ENCODE assay signal across 17 cellular contexts in the genomic region with DNA sequence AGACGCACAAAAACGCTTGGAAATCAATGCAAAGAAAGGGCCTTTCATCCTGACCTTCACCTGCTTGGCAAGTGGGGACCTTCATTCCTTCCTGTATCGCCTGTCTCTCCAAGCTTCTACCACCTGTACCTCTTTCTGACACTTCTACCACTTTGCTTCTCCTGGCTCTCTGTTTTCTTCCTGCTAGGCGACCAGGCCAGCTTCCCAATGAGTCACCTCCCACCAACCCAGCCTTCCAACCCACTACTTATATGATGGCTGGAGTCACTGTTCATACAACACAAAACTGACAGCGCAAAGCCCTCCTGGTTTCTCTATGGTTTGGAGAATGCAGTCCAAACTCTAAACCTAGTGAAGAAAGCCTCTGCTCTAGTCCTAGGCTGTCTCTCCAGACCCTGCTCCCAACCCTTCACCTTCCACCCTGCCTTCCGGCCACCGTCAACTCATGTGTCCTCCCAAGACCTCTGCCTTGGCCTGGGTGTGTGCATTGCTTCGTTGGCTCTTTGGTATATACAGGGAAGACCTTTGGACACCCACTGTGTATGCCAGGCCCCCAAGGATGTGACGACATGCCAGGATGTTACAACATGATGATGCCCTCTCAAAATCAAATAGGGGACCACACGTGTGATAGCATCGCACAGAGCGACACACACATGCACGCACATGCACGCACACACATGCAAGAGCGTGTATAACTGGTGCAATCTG.
DNase-seq lines count a peak whose midpoint lies in the region; ATAC-seq, FAIRE-seq and TF ChIP-seq lines count a peak whose summit lies in the region.
"Had no signal": no experiment of that assay in that cellular context is flagged by ENCODE, and none has a peak within 500 bp of the region (broad histone marks: within the 10 kb centered on the region; RNA-seq: fewer than 3 reads in every experiment).

No MANE protein-coding gene starts in this region.

- H3K27me3 ChIP-seq in HepG2 (ENCODE audit: control insufficient read depth in 1 of 2, insufficient read depth in 2 of 2, low read length in 2 of 2), result no peaks in the 10 kb centered on the region

- no TSS peak for BruUV-seq in HepG2 (replicated peaks; lab: Mats Ljungman, UMichigan)

- no peak for TF ChIP-seq POLR2A in HepG2 (IDR thresholded peaks at IDR 0.05; ENCODE audit: insufficient read depth in 1 of 2, low read depth in 2 of 2, low read length in 2 of 2)

- no peak for TF ChIP-seq CTCF in HepG2 (CRISPR knock-in tag; IDR thresholded peaks at IDR 0.05)

- FAIRE-seq in HepG2 (lab: Jason Lieb, UNC), result no peak
- FAIRE-seq: D721Med had no signal

- no peaks in the 10 kb centered on the region for H3K79me2 ChIP-seq in HepG2 (ENCODE audit: insufficient read depth, low read length)

- DNase-seq in HT1080 (ENCODE audit: low read depth) (peak; percentile 32), astrocyte of the hippocampus (ENCODE audit: low read depth, low spot score) (peak; percentile 49), HepG2 (ENCODE audit: low spot score) (no peak), NCI-H524 (lab: John Stamatoyannopoulos, UW) (no peak), activated T-cell treated with anti-CD3 and anti-CD28 coated beads for 4 hours (no peak)
- DNase-seq: AML-193; CD4-positive, alpha-beta T cell; NCI-H1092; NCI-H2107; NCI-H226; NCI-H526 treated with DMSO at 0.1 percent for 48 hours; NK-92 treated with Interleukin-12 subunit alpha and Interleukin-12 subunit beta, amount 100 ng/mL, for 24 hours; OCI-M1 had no signal

- POLR2A ChIA-PET in HepG2 (lab: Yijun Ruan, JAX), result no interaction called here

- H3K4me1 ChIP-seq in HepG2 (ENCODE audit: insufficient read depth, low read length), result no peaks in the 10 kb centered on the region
- H3K4me1 ChIP-seq: HAP-1 had no signal

- H3K4me3 ChIP-seq in HepG2 (replicated peaks in 1 of 3; ENCODE audit: insufficient read depth in 1 of 3, low read depth in 2 of 3, low read length in 3 of 3), result no peak overlapping the region
- H3K4me3 ChIP-seq: HAP-1 had no signal

- 93% methylated on average over 15 of the region's 15 CpGs for WGBS in HepG2 (ENCODE audit: low lambda C conversion rate)

- CTCF ChIA-PET in HepG2 (lab: Yijun Ruan, JAX; ENCODE audit: low intra/inter-chr PET ratio, low total read pairs), result no interaction called here

- in situ Hi-C loops in HepG2 (cut with HindIII; ENCODE audit: extremely low pct_ligation_motif_present, low pct_unique_long_range_greater_than_20kb), result loop anchor here (25.0 kb wide), 1 partner anchor 566 kb away; no protein-coding TSS in a partner anchor

- H3K4me2 ChIP-seq in HepG2 (ENCODE audit: low read depth, low read length), result no peak overlapping the region

- no peaks in the 10 kb centered on the region for H3K9me3 ChIP-seq in HepG2 (ENCODE audit: low read length)
- H3K9me3 ChIP-seq: HAP-1 had no signal

- ATAC-seq in HepG2 (peak; percentile 2; the same call in 1 of the 3 replicates), GM21717 (IDR thresholded peaks at IDR 0.05; ENCODE audit: unreplicated experiment) (no peak)

- no peak for TF ChIP-seq EP300 in HepG2 (IDR thresholded peaks at IDR 0.05; ENCODE audit: low read depth in 2 of 2, low read length in 2 of 2)
- no peak for TF ChIP-seq EP300 in HepG2 (CRISPR knock-in tag; IDR thresholded peaks at IDR 0.05; ENCODE audit: borderline replicate concordance)

- H2AFZ ChIP-seq in HepG2 (ENCODE audit: low read length), result no peak overlapping the region

- H3K27ac ChIP-seq in HepG2 (ENCODE audit: extremely low read length, insufficient read depth, low read length) (no peak overlapping the region), temporal lobe (ENCODE audit: low read depth, low read length) (peak overlapping the region; percentile 30)

- H3K36me3 ChIP-seq in HepG2 (replicated peaks in 1 of 2; ENCODE audit: control insufficient read depth in 1 of 2, insufficient read depth in 2 of 2, low read length in 2 of 2), result peaks cover 44 to 86% of the 10 kb centered on the region in 2 experiments
- H3K36me3 ChIP-seq: HAP-1 had no signal

- H4K20me1 ChIP-seq in HepG2 (ENCODE audit: insufficient read depth, low read length), result peaks cover 2% of the 10 kb centered on the region; the same call in 1 of the 2 replicates

- no peak overlapping the region for H3K9ac ChIP-seq in HepG2 (ENCODE audit: insufficient read depth, low read depth, low read length)

- no peak for TF ChIP-seq RAD21 in HepG2 (CRISPR knock-in tag; IDR thresholded peaks at IDR 0.05)

- intact Hi-C loops in HepG2 (cut with micrococcal nuclease; ENCODE audit: unreplicated experiment), result no loop called here

TF ChIP-seq in HepG2, 621 proteins besides CTCF, POLR2A, EP300 and RAD21:
- TF ChIP-seq RFXANK (CRISPR knock-in tag; IDR thresholded peaks at IDR 0.05), result no peak
- peak; percentile 64 for TF ChIP-seq RBM22 (optimal IDR thresholded peaks at IDR 0.05; ENCODE audit: low read length)

Comparison
In these comparisons a context has a peak if more than half of its experiments do, and no peak if none do; other contexts are left out.
1. DNase-seq: peak in HT1080 (single experiment) and astrocyte of the hippocampus (single experiment); none in HepG2 (single experiment), NCI-H524 (0 of 2) and activated T-cell treated with anti-CD3 and anti-CD28 coated beads for 4 hours (single experiment).